In the genomic region with DNA sequence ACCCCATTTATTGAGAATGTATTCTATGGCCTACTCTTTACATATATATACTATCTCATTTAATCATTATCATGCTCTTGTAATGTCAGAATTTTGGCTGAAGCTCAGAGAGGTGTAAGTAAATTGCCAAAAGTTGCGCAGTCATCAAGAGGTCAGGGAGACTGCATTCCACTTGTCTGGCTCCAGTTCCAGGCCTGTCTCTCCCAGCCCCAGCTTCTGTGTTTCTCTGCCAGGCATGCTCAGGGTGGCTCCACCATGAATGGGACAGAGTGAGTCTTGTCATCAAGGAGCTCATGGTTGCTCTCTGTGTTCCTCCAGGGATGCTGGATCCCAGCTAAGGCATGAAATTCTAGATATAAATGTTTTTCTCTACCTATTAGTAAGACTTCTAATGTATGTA, we compare ENCODE assay signal across 23 cellular contexts.
A peak's percentile ranks its signal among the peaks of the same experiment; 100 is the strongest.
DNase-seq lines count a peak whose midpoint lies in the region; ATAC-seq, FAIRE-seq and TF ChIP-seq lines count a peak whose summit lies in the region.
"Had no signal": no experiment of that assay in that cellular context is flagged by ENCODE, and none has a peak within 500 bp of the region (broad histone marks: within the 10 kb centered on the region; RNA-seq: fewer than 3 reads in every experiment).

No MANE protein-coding gene starts in this region.

- H3K4me3 ChIP-seq in breast epithelium = no peak overlapping the region
- H3K4me3 ChIP-seq in astrocyte (ENCODE audit: insufficient read depth, low read depth, low read length) = no peak overlapping the region
- no peak overlapping the region for H3K4me3 ChIP-seq in fibroblast of the aortic adventitia (ENCODE audit: low read depth, low read length)
- no peak overlapping the region for H3K4me3 ChIP-seq in upper lobe of right lung
- H3K4me3 ChIP-seq in coronary artery = no peak overlapping the region
- H3K4me3 ChIP-seq: GM23248, PC-9, SJSA1 had no signal

- H3K4me1 Mint-ChIP-seq in MCF 10A (ENCODE audit: insufficient read depth, unreplicated experiment) = no peaks in the 10 kb centered on the region
- peaks cover 5% of the 10 kb centered on the region for H3K4me1 Mint-ChIP-seq in astrocyte (ENCODE audit: low read depth, unreplicated experiment)

- DNase-seq in MCF 10A (ENCODE audit: unreplicated experiment) (peak; percentile 3), breast epithelium (ENCODE audit: low spot score in 2 of 2) (no peak), astrocyte (ENCODE audit: low read depth) (peak; percentile 69), fibroblast of the aortic adventitia (ENCODE audit: low read depth) (peak; percentile 71), upper lobe of right lung (no peak), coronary artery (ENCODE audit: low spot score) (no peak)
- DNase-seq: 8988T, ACHN, Calu3, DMS153, DND-41, GM23248, H7, KBM-7, MM.1S, NCI-H1694, NCI-H2029 treated with DMSO at 0.1 percent for 48 hours, NCI-H526 treated with DMSO at 0.1 percent for 48 hours, PC-9 had no signal

- intact Hi-C loops in MCF 10A (cut with micrococcal nuclease) = no loop called here
- intact Hi-C loops in breast epithelium (cut with DNase I; ENCODE audit: low total_unique reads) = no loop called here
- intact Hi-C loops in upper lobe of right lung (cut with DNase I) = no loop called here

- CTCF ChIA-PET in MCF 10A (lab: Yijun Ruan, JAX) = interaction anchor here (0.5 to 1.0 kb wide), 5 partner anchors 14 to 638 kb away, joined by 3 to 4 read pairs (median 4); no protein-coding TSS in a partner anchor

- H3K27me3 Mint-ChIP-seq in MCF 10A (ENCODE audit: insufficient read depth, unreplicated experiment) = peaks cover 24% of the 10 kb centered on the region
- no peaks in the 10 kb centered on the region for H3K27me3 Mint-ChIP-seq in astrocyte (ENCODE audit: low read depth, unreplicated experiment)

- H3K27ac ChIP-seq in breast epithelium (no peak overlapping the region), astrocyte (ENCODE audit: low read depth, low read length) (no peak overlapping the region), upper lobe of right lung (no peak overlapping the region), coronary artery (no peak overlapping the region)
- H3K27ac ChIP-seq: GM23248, PC-9, SJSA1 had no signal

- H4K20me1 ChIP-seq in astrocyte (ENCODE audit: insufficient read depth, low read length) = no peaks in the 10 kb centered on the region

- ATAC-seq in upper lobe of right lung = peak; percentile 31
- no peak for ATAC-seq in GM18502 (IDR thresholded peaks at IDR 0.05; ENCODE audit: poor library complexity, unreplicated experiment)
- no peak for ATAC-seq in GM19035 (IDR thresholded peaks at IDR 0.05; ENCODE audit: unreplicated experiment)
- ATAC-seq: Right ventricle myocardium inferior had no signal

- peaks cover 5% of the 10 kb centered on the region for H3K9me3 Mint-ChIP-seq in MCF 10A (ENCODE audit: unreplicated experiment)
- no peaks in the 10 kb centered on the region for H3K9me3 Mint-ChIP-seq in astrocyte (ENCODE audit: unreplicated experiment)

- H3K4me1 ChIP-seq in breast epithelium = no peaks in the 10 kb centered on the region
- H3K4me1 ChIP-seq in astrocyte (ENCODE audit: insufficient read depth, low read length) = peaks cover 4% of the 10 kb centered on the region
- H3K4me1 ChIP-seq in upper lobe of right lung = no peaks in the 10 kb centered on the region
- H3K4me1 ChIP-seq: SJSA1 had no signal

- H3K27ac Mint-ChIP-seq in MCF 10A (ENCODE audit: low read depth, unreplicated experiment) (no peak overlapping the region), astrocyte (ENCODE audit: unreplicated experiment) (no peak overlapping the region)

- H3K4me3 Mint-ChIP-seq in MCF 10A (ENCODE audit: unreplicated experiment) (no peak overlapping the region), astrocyte (ENCODE audit: unreplicated experiment) (no peak overlapping the region)

- no peaks in the 10 kb centered on the region for H3K79me2 ChIP-seq in astrocyte (ENCODE audit: insufficient read depth, low read length)

- H2AFZ ChIP-seq in astrocyte (ENCODE audit: low read depth, low read length) = no peak overlapping the region
- H2AFZ ChIP-seq: GM23248, PC-9 had no signal

- TF ChIP-seq CTCF in MCF 10A (IDR thresholded peaks at IDR 0.05; ENCODE audit: unreplicated experiment) (no peak), breast epithelium (IDR thresholded peaks at IDR 0.05) (no peak), astrocyte (IDR thresholded peaks at IDR 0.05; ENCODE audit: insufficient read depth, low read depth, low read length) (no peak), fibroblast of the aortic adventitia (IDR thresholded peaks at IDR 0.05; ENCODE audit: insufficient read depth, low read length) (no peak), upper lobe of right lung (IDR thresholded peaks at IDR 0.05) (no peak), coronary artery (IDR thresholded peaks at IDR 0.05) (no peak)

- H3K36me3 Mint-ChIP-seq in MCF 10A (ENCODE audit: insufficient read depth, unreplicated experiment) = peaks cover 4% of the 10 kb centered on the region
- H3K36me3 Mint-ChIP-seq in astrocyte (ENCODE audit: low read depth, unreplicated experiment) = no peaks in the 10 kb centered on the region

- no peak for FAIRE-seq in astrocyte (lab: Jason Lieb, UNC)

- H3K9ac ChIP-seq in astrocyte (ENCODE audit: low read length) = no peak overlapping the region
- H3K9ac ChIP-seq: GM23248 had no signal

- BruUV-seq in MCF 10A (replicated peaks; lab: Mats Ljungman, UMichigan) = no TSS peak

- TF ChIP-seq POLR2A in breast epithelium (IDR thresholded peaks at IDR 0.05) = no peak

- POLR2A ChIA-PET in MCF 10A (lab: Yijun Ruan, JAX) = no interaction called here

- H3K36me3 ChIP-seq in breast epithelium (no peaks in the 10 kb centered on the region), astrocyte (ENCODE audit: insufficient read depth, low read length) (no peaks in the 10 kb centered on the region), upper lobe of right lung (no peaks in the 10 kb centered on the region)
- H3K36me3 ChIP-seq: SJSA1 had no signal

- H3K27me3 ChIP-seq in breast epithelium (no peaks in the 10 kb centered on the region), astrocyte (ENCODE audit: insufficient read depth, low read length) (no peaks in the 10 kb centered on the region), upper lobe of right lung (no peaks in the 10 kb centered on the region)
- H3K27me3 ChIP-seq: SJSA1 had no signal

- no peak overlapping the region for H3K4me2 ChIP-seq in astrocyte (ENCODE audit: low read length)
- H3K4me2 ChIP-seq: PC-9 had no signal

- H3K9me3 ChIP-seq in breast epithelium = no peaks in the 10 kb centered on the region
- H3K9me3 ChIP-seq in astrocyte (ENCODE audit: insufficient read depth, low read depth, low read length) = no peaks in the 10 kb centered on the region
- no peaks in the 10 kb centered on the region for H3K9me3 ChIP-seq in upper lobe of right lung
- H3K9me3 ChIP-seq: SJSA1 had no signal

Comparison
In these comparisons a context has a peak if more than half of its experiments do, and no peak if none do; other contexts are left out.
1. DNase-seq: peak in MCF 10A (single experiment), astrocyte (single experiment) and fibroblast of the aortic adventitia (single experiment); none in breast epithelium (0 of 2), upper lobe of right lung (single experiment) and coronary artery (single experiment).